In genomic region chr16:3306078-3306477, GRCh38 we compare ENCODE assay signal across 1 cellular context.
TF ChIP-seq lines count a peak whose summit lies in the region.

No MANE protein-coding gene starts in this region.

TF ChIP-seq in WTC11, 78 proteins besides CTCF, POLR2A, EP300 and RAD21 (continued from another document):
- no peak for TF ChIP-seq GABPB1 (CRISPR knock-in tag; IDR thresholded peaks at IDR 0.05)
- TF ChIP-seq ZNF219 (CRISPR knock-in tag; IDR thresholded peaks at IDR 0.05; ENCODE audit: borderline replicate concordance), result no peak
